Comparison of ENCODE assay signal across 21 cellular contexts in genomic region chr18:67654101-67654500, GRCh38.
DNase-seq lines count a peak whose midpoint lies in the region; ATAC-seq, FAIRE-seq and TF ChIP-seq lines count a peak whose summit lies in the region.
"Had no signal": no experiment of that assay in that cellular context is flagged by ENCODE, and none has a peak within 500 bp of the region (broad histone marks: within the 10 kb centered on the region; RNA-seq: fewer than 3 reads in every experiment).

No MANE protein-coding gene starts in this region.

- WGBS in HepG2 (ENCODE audit: low lambda C conversion rate): under 1% methylated on average over 4 of the region's 4 CpGs
- WGBS in right lobe of liver (ENCODE audit: insufficient coverage, low coverage, low lambda C conversion rate, missing lambda C conversion rate): 87% methylated on average over 4 of the region's 4 CpGs
- WGBS in K562 (ENCODE audit: insufficient coverage, low coverage, missing lambda C conversion rate): 0% methylated on average over 4 of the region's 4 CpGs

- ATAC-seq in HepG2: no peak
- ATAC-seq in right lobe of liver: no peak
- no peak for ATAC-seq in K562

- H3K9ac ChIP-seq in HepG2 (ENCODE audit: insufficient read depth, low read depth, low read length): no peak overlapping the region
- H3K9ac ChIP-seq in K562 (ENCODE audit: insufficient read depth in 1 of 2, low read depth in 2 of 2, low read length in 2 of 2): no peak overlapping the region
- H3K9ac ChIP-seq: BLaER1 had no signal

- H3K27ac ChIP-seq in HepG2 (ENCODE audit: extremely low read length, insufficient read depth, low read length) (no peak overlapping the region), right lobe of liver (no peak overlapping the region), K562 (ENCODE audit: extremely low read depth, low read depth, low read length) (no peak overlapping the region)
- H3K27ac ChIP-seq: 22Rv1, BLaER1 had no signal

- H4K20me1 ChIP-seq in HepG2 (ENCODE audit: insufficient read depth, low read length) (no peaks in the 10 kb centered on the region), K562 (replicated peaks; ENCODE audit: control insufficient read depth, insufficient read depth, low read length) (no peaks in the 10 kb centered on the region)
- H4K20me1 ChIP-seq: BLaER1 had no signal

- H2AFZ ChIP-seq in HepG2 (ENCODE audit: low read length) (no peak overlapping the region), K562 (ENCODE audit: low read depth, low read length) (no peak overlapping the region)

- no peaks in the 10 kb centered on the region for H3K36me3 ChIP-seq in HepG2 (replicated peaks in 1 of 2; ENCODE audit: control insufficient read depth in 1 of 2, insufficient read depth in 2 of 2, low read length in 2 of 2)
- H3K36me3 ChIP-seq in right lobe of liver: no peaks in the 10 kb centered on the region
- H3K36me3 ChIP-seq in K562 (ENCODE audit: control insufficient read depth, insufficient read depth, low read length): no peaks in the 10 kb centered on the region
- H3K36me3 ChIP-seq: BE2C, BLaER1 had no signal

- H3K4me3 ChIP-seq in HepG2 (replicated peaks in 1 of 3; ENCODE audit: insufficient read depth in 1 of 3, low read depth in 2 of 3, low read length in 3 of 3): no peak overlapping the region
- no peak overlapping the region for H3K4me3 ChIP-seq in right lobe of liver
- no peak overlapping the region for H3K4me3 ChIP-seq in K562
- H3K4me3 ChIP-seq: BLaER1 had no signal

- no peak for TF ChIP-seq POLR2A in HepG2 (IDR thresholded peaks at IDR 0.05; ENCODE audit: insufficient read depth in 1 of 2, low read depth in 2 of 2, low read length in 2 of 2)
- no peak for TF ChIP-seq POLR2A in right lobe of liver (IDR thresholded peaks at IDR 0.05)
- no peak for TF ChIP-seq POLR2A in K562 (conservative IDR thresholded peaks at IDR 0.05)
- TF ChIP-seq POLR2A in H54 (IDR thresholded peaks at IDR 0.05; ENCODE audit: low read depth, low read length): no peak

- H3K4me2 ChIP-seq in HepG2 (ENCODE audit: low read depth, low read length) (no peak overlapping the region), K562 (ENCODE audit: insufficient read depth, low read length) (no peak overlapping the region)
- H3K4me2 ChIP-seq: BLaER1 had no signal

- H3K4me1 ChIP-seq in HepG2 (ENCODE audit: insufficient read depth, low read length): no peaks in the 10 kb centered on the region
- peaks cover 0 to 6% (median 0%) of the 10 kb centered on the region in 4 donors for H3K4me1 ChIP-seq in right lobe of liver
- no peaks in the 10 kb centered on the region for H3K4me1 ChIP-seq in K562 (replicated peaks in 1 of 2; ENCODE audit: control insufficient read depth in 2 of 2, insufficient read depth in 2 of 2, low read length in 2 of 2)
- H3K4me1 ChIP-seq: BE2C, BLaER1 had no signal

- POLR2A ChIA-PET in HepG2 (lab: Yijun Ruan, JAX): no interaction called here
- POLR2A ChIA-PET in K562 (lab: Yijun Ruan, JAX): no interaction called here

- DNase-seq in HepG2 (ENCODE audit: low spot score) (no peak), right lobe of liver (no peak), K562 (ENCODE audit: extremely low read depth in 1 of 4, low spot score in 3 of 4) (no peak), DMS153 treated with DMSO at 0.1 percent for 48 hours (lab: John Stamatoyannopoulos, UW; ENCODE audit: unreplicated experiment) (no peak), H54 (ENCODE audit: insufficient read length, low spot score) (no peak)
- DNase-seq: ACHN; BE2C; C1 segment of cervical spinal cord; CD4-positive, alpha-beta memory T cell; CD4-positive, CD25-positive, alpha-beta regulatory T cell; CD8-positive, alpha-beta memory T cell; COR-L47; DMS 273 treated with DMSO at 0.1 percent for 48 hours; DMS153; DMS79 treated with DMSO at 0.1 percent for 48 hours; GF-D8 had no signal

- in situ Hi-C loops in HepG2 (cut with HindIII; ENCODE audit: extremely low pct_ligation_motif_present, low pct_unique_long_range_greater_than_20kb): no loop called here
- in situ Hi-C loops in K562 (cut with MboI): no loop called here

- no peaks in the 10 kb centered on the region for H3K9me1 ChIP-seq in K562 (ENCODE audit: control insufficient read depth, insufficient read depth, low read length)

- TF ChIP-seq EP300 in HepG2 (IDR thresholded peaks at IDR 0.05; ENCODE audit: low read depth in 2 of 2, low read length in 2 of 2) (no peak), HepG2 (CRISPR knock-in tag; IDR thresholded peaks at IDR 0.05; ENCODE audit: borderline replicate concordance) (no peak), K562 (IDR thresholded peaks at IDR 0.05; ENCODE audit: low read length) (no peak)

- no peak for FAIRE-seq in HepG2 (lab: Jason Lieb, UNC)
- no peak for FAIRE-seq in K562 (lab: Jason Lieb, UNC)
- no peak for FAIRE-seq in H54 (lab: Jason Lieb, UNC)
- FAIRE-seq: G401.6, GM12891, GM19239 had no signal

- no peaks in the 10 kb centered on the region for H3K9me3 ChIP-seq in HepG2 (ENCODE audit: low read length)
- H3K9me3 ChIP-seq in right lobe of liver: no peaks in the 10 kb centered on the region
- H3K9me3 ChIP-seq in K562 (replicated peaks; ENCODE audit: control insufficient read depth, insufficient read depth, low read depth, low read length): no peaks in the 10 kb centered on the region
- H3K9me3 ChIP-seq: BE2C, BLaER1 had no signal

- intact Hi-C loops in HepG2 (cut with micrococcal nuclease; ENCODE audit: unreplicated experiment) (no loop called here), right lobe of liver (cut with DNase I) (no loop called here), K562 (cut with micrococcal nuclease) (no loop called here)

- BruUV-seq in HepG2 (replicated peaks; lab: Mats Ljungman, UMichigan): no TSS peak
- BruUV-seq in K562 (replicated peaks; lab: Mats Ljungman, UMichigan): no TSS peak

- TF ChIP-seq RAD21 in HepG2 (CRISPR knock-in tag; IDR thresholded peaks at IDR 0.05): no peak
- TF ChIP-seq RAD21 in K562 (CRISPR knock-in tag; conservative IDR thresholded peaks at IDR 0.05 in 1 of 2, IDR thresholded peaks at IDR 0.05 in 1 of 2): no peak

- H3K79me2 ChIP-seq in HepG2 (ENCODE audit: insufficient read depth, low read length) (no peaks in the 10 kb centered on the region), K562 (ENCODE audit: control insufficient read depth, insufficient read depth, low read length) (no peaks in the 10 kb centered on the region)

- TF ChIP-seq CTCF in HepG2 (CRISPR knock-in tag; IDR thresholded peaks at IDR 0.05) (no peak), right lobe of liver (IDR thresholded peaks at IDR 0.05) (no peak), K562 (IDR thresholded peaks at IDR 0.05 in 2 of 3, conservative IDR thresholded peaks at IDR 0.05 in 1 of 3; ENCODE audit: insufficient read depth in 2 of 3, low read depth in 1 of 3, low read length in 3 of 3) (no peak)

- H3K27me3 ChIP-seq in HepG2 (ENCODE audit: control insufficient read depth in 1 of 2, insufficient read depth in 2 of 2, low read length in 2 of 2) (no peaks in the 10 kb centered on the region), right lobe of liver (no peaks in the 10 kb centered on the region), K562 (ENCODE audit: control insufficient read depth in 2 of 2, insufficient read depth in 2 of 2, low read length in 2 of 2) (no peaks in the 10 kb centered on the region)
- H3K27me3 ChIP-seq: BE2C, BLaER1 had no signal

- CTCF ChIA-PET in HepG2 (lab: Yijun Ruan, JAX; ENCODE audit: low intra/inter-chr PET ratio, low total read pairs): no interaction called here
- CTCF ChIA-PET in K562 (lab: Yijun Ruan, JAX; ENCODE audit: low intra/inter-chr PET ratio): no interaction called here

TF ChIP-seq in HepG2, 621 proteins besides CTCF, POLR2A, EP300 and RAD21 (continues in another document):
- no peak for TF ChIP-seq ZNF264 (CRISPR knock-in tag; IDR thresholded peaks at IDR 0.05)
- TF ChIP-seq TCF7 (IDR thresholded peaks at IDR 0.05; ENCODE audit: low read depth): no peak
- TF ChIP-seq MAFK (conservative IDR thresholded peaks at IDR 0.05 in 1 of 2, IDR thresholded peaks at IDR 0.05 in 1 of 2; ENCODE audit: low read length in 2 of 2): peak; percentile 93 to 96
- TF ChIP-seq THAP11 (CRISPR knock-in tag; IDR thresholded peaks at IDR 0.05): no peak
- TF ChIP-seq SETDB1 (CRISPR knock-in tag; IDR thresholded peaks at IDR 0.05; ENCODE audit: borderline replicate concordance): no peak
- TF ChIP-seq EEA1 (CRISPR knock-in tag; IDR thresholded peaks at IDR 0.05; ENCODE audit: borderline replicate concordance): no peak
- peak; percentile 95 for TF ChIP-seq MAFF (IDR thresholded peaks at IDR 0.05; ENCODE audit: low read depth, low read length)
- no peak for TF ChIP-seq FLYWCH1 (CRISPR knock-in tag; IDR thresholded peaks at IDR 0.05)

TF ChIP-seq in K562, 482 proteins besides CTCF, POLR2A, EP300 and RAD21:
- TF ChIP-seq MAFF (IDR thresholded peaks at IDR 0.05; ENCODE audit: low read length) (peak; percentile 48), MAFG (tag; conservative IDR thresholded peaks at IDR 0.05) (0 out of 2 replicates have a peak, but pooled peaks have one; percentile 20), C11orf30 (IDR thresholded peaks at IDR 0.05; ENCODE audit: low read depth) (peak; percentile 15; the same call in 1 of the 2 replicates), MAFK (IDR thresholded peaks at IDR 0.05; ENCODE audit: low read length) (peak; percentile 42; the same call in 1 of the 2 replicates), HNRNPH1 (optimal IDR thresholded peaks at IDR 0.05; ENCODE audit: low read depth, low read length) (no peak), ETV1 (tag; conservative IDR thresholded peaks at IDR 0.05; ENCODE audit: low read depth) (no peak), ZHX1 (conservative IDR thresholded peaks at IDR 0.05; ENCODE audit: low read length) (no peak), ZNF316 (IDR thresholded peaks at IDR 0.05) (peak; percentile 13; the same call in 1 of the 2 replicates)

Comparison
In these comparisons a context has a peak if more than half of its experiments do, and no peak if none do; other contexts are left out.
1. Of the 241 proteins assayed by ChIP-seq in both HepG2 and K562: peak only in HepG2: none; only in K562: MAFG; in both: MAFF and MAFK; in neither: 238.